ENCODE assay signal across 23 cellular contexts in the genomic region with DNA sequence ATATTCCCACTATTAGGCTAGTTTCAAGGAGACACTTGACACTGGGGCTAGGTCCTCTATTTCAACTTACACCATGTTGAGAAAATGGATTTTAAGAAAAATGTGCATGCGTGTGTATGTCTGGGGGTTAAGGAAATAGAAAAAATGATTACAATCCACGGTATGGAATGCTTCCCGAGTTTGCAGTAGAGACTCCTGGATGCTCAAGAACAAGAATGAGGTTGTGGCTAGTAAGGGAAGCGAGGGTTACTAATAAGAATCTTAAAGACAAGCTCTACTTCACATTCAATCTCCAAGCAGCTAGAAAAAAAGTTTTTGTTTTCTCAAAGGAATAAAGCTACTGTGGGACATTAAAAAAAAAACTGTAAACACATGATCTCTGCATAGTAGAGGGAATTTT.
"Had no signal": no experiment of that assay in that cellular context is flagged by ENCODE, and none has a peak within 500 bp of the region (broad histone marks: within the 10 kb centered on the region; RNA-seq: fewer than 3 reads in every experiment).

No MANE protein-coding gene starts in this region.

- H3K4me1 ChIP-seq: left ventricle myocardium inferior, transverse colon had no signal

- H3K9me3 Mint-ChIP-seq: activated naive CD4-positive, alpha-beta T cell treated with anti-CD3 and anti-CD28 coated beads, Interleukin-2, amount 50 U/mL, for 24 hours; activated naive CD8-positive, alpha-beta T cell treated with anti-CD3 and anti-CD28 coated beads, Interleukin-2, amount 50 U/mL, for 24 hours; activated T-cell treated with anti-CD3 and anti-CD28 coated beads, Interleukin-2, amount 50 U/mL, for 4 hours; activated T-helper 17 cell treated with anti-CD3 and anti-CD28 coated beads, Interleukin-2, amount 50 U/mL, for 72 hours; natural killer cell treated with Interleukin-12 subunit alpha and Interleukin-12 subunit beta and Interleukin-15 and Interleukin-18, amount 100 ng/mL, for 72 hours; T-cell; T-helper 2 cell treated with Interferon-gamma antibody and Interleukin-4, amounts not matched to agents 5 μg/mL and 100 μg/mL, for 36 hours had no signal

- H3K36me3 Mint-ChIP-seq: natural killer cell treated with Interleukin-12 subunit alpha and Interleukin-12 subunit beta and Interleukin-15 and Interleukin-18, amount 100 ng/mL, for 72 hours; T-cell had no signal

- H3K27me3 ChIP-seq: transverse colon had no signal

- H3K9me3 ChIP-seq: mucosa of descending colon, transverse colon had no signal

- DNase-seq: activated B cell treated with CpG ODN at 0.5 μM for 24 hours; activated CD4-positive, alpha-beta T cell treated with anti-CD3 and anti-CD28 coated beads, Interleukin-2, amount 50 U/mL, for 1 hour; activated CD8-positive, alpha-beta T cell treated with anti-CD3 and anti-CD28 coated beads for 36 hours; activated gamma-delta T cell treated with Interleukin-2 at 50 U/mL for 16 hours; activated naive CD8-positive, alpha-beta T cell treated with anti-CD3 and anti-CD28 coated beads, Interleukin-2, amount 50 U/mL, for 24 hours; activated T-cell treated with anti-CD3 and anti-CD28 coated beads, Interleukin-2, amount 50 U/mL, for 4 hours; effector CD8-positive, alpha-beta T cell; foreskin melanocyte; left ventricle myocardium inferior; mucosa of descending colon; posterior cingulate gyrus; right cardiac atrium; stimulated activated CD4-positive, alpha-beta T cell treated with anti-CD3 and anti-CD28 coated beads, Interleukin-2, amount 100 ng/mL, for 48 hours; stimulated activated naive CD4-positive, alpha-beta T cell treated with Interleukin-2 at 50 U/mL for 16 hours; T-cell; transverse colon had no signal

- H3K27ac Mint-ChIP-seq: activated B cell treated with CpG ODN at 0.5 μM for 24 hours; activated CD8-positive, alpha-beta T cell treated with anti-CD3 and anti-CD28 coated beads for 36 hours; activated naive CD4-positive, alpha-beta T cell treated with anti-CD3 and anti-CD28 coated beads, Interleukin-2, amount 50 U/mL, for 24 hours; activated naive CD8-positive, alpha-beta T cell treated with anti-CD3 and anti-CD28 coated beads, Interleukin-2, amount 50 U/mL, for 24 hours; activated T-helper 17 cell treated with anti-CD3 and anti-CD28 coated beads, Interleukin-2, amount 50 U/mL, for 72 hours; natural killer cell treated with Interleukin-12 subunit alpha and Interleukin-12 subunit beta and Interleukin-15 and Interleukin-18, amount 100 ng/mL, for 72 hours; T-cell; T-helper 2 cell treated with Interferon-gamma antibody and Interleukin-4, amounts not matched to agents 5 μg/mL and 100 μg/mL, for 36 hours had no signal

- H3K27me3 Mint-ChIP-seq: activated B cell treated with CpG ODN at 0.5 μM for 24 hours; activated CD8-positive, alpha-beta T cell treated with anti-CD3 and anti-CD28 coated beads for 36 hours; activated naive CD4-positive, alpha-beta T cell treated with anti-CD3 and anti-CD28 coated beads, Interleukin-2, amount 50 U/mL, for 24 hours; activated T-helper 17 cell treated with anti-CD3 and anti-CD28 coated beads, Interleukin-2, amount 50 U/mL, for 72 hours; natural killer cell treated with Interleukin-12 subunit alpha and Interleukin-12 subunit beta and Interleukin-15 and Interleukin-18, amount 100 ng/mL, for 72 hours; T-cell had no signal

- H3K4me3 ChIP-seq: left ventricle myocardium inferior, lung, mucosa of descending colon, transverse colon had no signal

- H3K4me1 Mint-ChIP-seq: activated naive CD8-positive, alpha-beta T cell treated with anti-CD3 and anti-CD28 coated beads, Interleukin-2, amount 50 U/mL, for 24 hours had no signal

- H3K4me3 Mint-ChIP-seq: activated B cell treated with CpG ODN at 0.5 μM for 24 hours; activated CD8-positive, alpha-beta T cell treated with anti-CD3 and anti-CD28 coated beads for 36 hours; activated naive CD4-positive, alpha-beta T cell treated with anti-CD3 and anti-CD28 coated beads, Interleukin-2, amount 50 U/mL, for 24 hours; activated naive CD8-positive, alpha-beta T cell treated with anti-CD3 and anti-CD28 coated beads, Interleukin-2, amount 50 U/mL, for 24 hours; activated T-cell treated with anti-CD3 and anti-CD28 coated beads, Interleukin-2, amount 50 U/mL, for 4 hours; activated T-helper 17 cell treated with anti-CD3 and anti-CD28 coated beads, Interleukin-2, amount 50 U/mL, for 72 hours; brain; natural killer cell treated with Interleukin-12 subunit alpha and Interleukin-12 subunit beta and Interleukin-15 and Interleukin-18, amount 100 ng/mL, for 72 hours; T-cell; T-helper 2 cell treated with Interferon-gamma antibody and Interleukin-4, amounts not matched to agents 5 μg/mL and 100 μg/mL, for 36 hours had no signal

- H3K36me3 ChIP-seq: left ventricle myocardium inferior, transverse colon had no signal

- FAIRE-seq: islet of Langerhans had no signal

- H3K27ac ChIP-seq: left ventricle myocardium inferior, transverse colon had no signal

- ATAC-seq: activated CD8-positive, alpha-beta T cell treated with anti-CD3 and anti-CD28 coated beads for 36 hours; activated naive CD8-positive, alpha-beta T cell treated with anti-CD3 and anti-CD28 coated beads, Interleukin-2, amount 50 U/mL, for 24 hours; activated T-cell treated with anti-CD3 and anti-CD28 coated beads, Interleukin-2, amount 50 U/mL, for 4 hours; activated T-helper 17 cell treated with anti-CD3 and anti-CD28 coated beads, Interleukin-2, amount 50 U/mL, for 72 hours; mucosa of descending colon; natural killer cell treated with Interleukin-12 subunit alpha and Interleukin-12 subunit beta and Interleukin-15 and Interleukin-18, amount 100 ng/mL, for 72 hours; right cardiac atrium; T-cell had no signal
